In genomic region chr1:11653101-11653601, GRCh38 we compare ENCODE assay signal across 1 cellular context.
TF ChIP-seq lines count a peak whose summit lies in the region.

No MANE protein-coding gene starts in this region.

TF ChIP-seq in HepG2, 621 proteins besides CTCF, POLR2A, EP300 and RAD21 (continued from another document and continues in another):
- TF ChIP-seq UBTF (CRISPR knock-in tag; IDR thresholded peaks at IDR 0.05): peak; percentile 59; the same call in 1 of the 2 replicates
- TF ChIP-seq TEAD3 (CRISPR knock-in tag; optimal IDR thresholded peaks at IDR 0.05; ENCODE audit: borderline replicate concordance): peak; percentile 31
- no peak for TF ChIP-seq SOX13 (IDR thresholded peaks at IDR 0.05)
- peak in 1 of 2 experiments; percentile 19; a peak in 1 of 4 replicates for TF ChIP-seq SOX13 (CRISPR knock-in tag; conservative IDR thresholded peaks at IDR 0.05 in 1 of 2, IDR thresholded peaks at IDR 0.05 in 1 of 2)
- no peak for TF ChIP-seq ATAD3A (CRISPR knock-in tag; IDR thresholded peaks at IDR 0.05)
- TF ChIP-seq IRF9 (CRISPR knock-in tag; IDR thresholded peaks at IDR 0.05; ENCODE audit: borderline replicate concordance): 0 out of 2 replicates have a peak, but pooled peaks have one; percentile 10
- TF ChIP-seq LCORL (IDR thresholded peaks at IDR 0.05): no peak
- TF ChIP-seq LCORL (CRISPR knock-in tag; IDR thresholded peaks at IDR 0.05): 0 out of 2 replicates have a peak, but pooled peaks have one; percentile 33
- no peak for TF ChIP-seq FOXP1 (IDR thresholded peaks at IDR 0.05)
- TF ChIP-seq FOXP1 (CRISPR knock-in tag; IDR thresholded peaks at IDR 0.05): peak; percentile 32; the same call in 1 of the 2 replicates
- no peak for TF ChIP-seq MYNN (CRISPR knock-in tag; IDR thresholded peaks at IDR 0.05; ENCODE audit: low read depth)
- TF ChIP-seq POLR2G (IDR thresholded peaks at IDR 0.05; ENCODE audit: low read depth, low read length): peak; percentile 72
- no peak for TF ChIP-seq HHEX (CRISPR knock-in tag; IDR thresholded peaks at IDR 0.05)
- TF ChIP-seq, protein P1, sequence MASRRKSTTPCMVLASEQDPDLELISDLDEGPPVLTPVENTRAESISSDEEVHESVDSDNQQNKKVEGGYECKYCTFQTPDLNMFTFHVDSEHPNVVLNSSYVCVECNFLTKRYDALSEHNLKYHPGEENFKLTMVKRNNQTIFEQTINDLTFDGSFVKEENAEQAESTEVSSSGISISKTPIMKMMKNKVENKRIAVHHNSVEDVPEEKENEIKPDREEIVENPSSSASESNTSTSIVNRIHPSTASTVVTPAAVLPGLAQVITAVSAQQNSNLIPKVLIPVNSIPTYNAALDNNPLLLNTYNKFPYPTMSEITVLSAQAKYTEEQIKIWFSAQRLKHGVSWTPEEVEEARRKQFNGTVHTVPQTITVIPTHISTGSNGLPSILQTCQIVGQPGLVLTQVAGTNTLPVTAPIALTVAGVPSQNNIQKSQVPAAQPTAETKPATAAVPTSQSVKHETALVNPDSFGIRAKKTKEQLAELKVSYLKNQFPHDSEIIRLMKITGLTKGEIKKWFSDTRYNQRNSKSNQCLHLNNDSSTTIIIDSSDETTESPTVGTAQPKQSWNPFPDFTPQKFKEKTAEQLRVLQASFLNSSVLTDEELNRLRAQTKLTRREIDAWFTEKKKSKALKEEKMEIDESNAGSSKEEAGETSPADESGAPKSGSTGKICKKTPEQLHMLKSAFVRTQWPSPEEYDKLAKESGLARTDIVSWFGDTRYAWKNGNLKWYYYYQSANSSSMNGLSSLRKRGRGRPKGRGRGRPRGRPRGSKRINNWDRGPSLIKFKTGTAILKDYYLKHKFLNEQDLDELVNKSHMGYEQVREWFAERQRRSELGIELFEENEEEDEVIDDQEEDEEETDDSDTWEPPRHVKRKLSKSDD (CRISPR knock-in tag; IDR thresholded peaks at IDR 0.05; ENCODE audit: low read depth): no peak
- TF ChIP-seq, protein P2, sequence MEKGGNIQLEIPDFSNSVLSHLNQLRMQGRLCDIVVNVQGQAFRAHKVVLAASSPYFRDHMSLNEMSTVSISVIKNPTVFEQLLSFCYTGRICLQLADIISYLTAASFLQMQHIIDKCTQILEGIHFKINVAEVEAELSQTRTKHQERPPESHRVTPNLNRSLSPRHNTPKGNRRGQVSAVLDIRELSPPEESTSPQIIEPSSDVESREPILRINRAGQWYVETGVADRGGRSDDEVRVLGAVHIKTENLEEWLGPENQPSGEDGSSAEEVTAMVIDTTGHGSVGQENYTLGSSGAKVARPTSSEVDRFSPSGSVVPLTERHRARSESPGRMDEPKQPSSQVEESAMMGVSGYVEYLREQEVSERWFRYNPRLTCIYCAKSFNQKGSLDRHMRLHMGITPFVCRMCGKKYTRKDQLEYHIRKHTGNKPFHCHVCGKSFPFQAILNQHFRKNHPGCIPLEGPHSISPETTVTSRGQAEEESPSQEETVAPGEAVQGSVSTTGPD (CRISPR knock-in tag; IDR thresholded peaks at IDR 0.05): peak; percentile 43; the same call in 1 of the 2 replicates
- TF ChIP-seq ZNF124 (CRISPR knock-in tag; IDR thresholded peaks at IDR 0.05): 0 out of 2 replicates have a peak, but pooled peaks have one; percentile 33
- TF ChIP-seq THAP11 (CRISPR knock-in tag; IDR thresholded peaks at IDR 0.05): peak; percentile 25; the same call in 1 of the 2 replicates
- peak; percentile 75 for TF ChIP-seq FOSL1 (CRISPR knock-in tag; IDR thresholded peaks at IDR 0.05; ENCODE audit: borderline replicate concordance)
- TF ChIP-seq ZMYM3 (CRISPR knock-in tag; IDR thresholded peaks at IDR 0.05): no peak; the same call in 1 of the 2 replicates
- peak; percentile 95 for TF ChIP-seq ZBTB26 (CRISPR knock-in tag; IDR thresholded peaks at IDR 0.05; ENCODE audit: borderline replicate concordance)
- TF ChIP-seq, protein P3, sequence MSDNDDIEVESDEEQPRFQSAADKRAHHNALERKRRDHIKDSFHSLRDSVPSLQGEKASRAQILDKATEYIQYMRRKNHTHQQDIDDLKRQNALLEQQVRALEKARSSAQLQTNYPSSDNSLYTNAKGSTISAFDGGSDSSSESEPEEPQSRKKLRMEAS (IDR thresholded peaks at IDR 0.05): peak; percentile 67; the same call in 1 of the 2 replicates
- TF ChIP-seq ZNF574 (CRISPR knock-in tag; IDR thresholded peaks at IDR 0.05): 0 out of 2 replicates have a peak, but pooled peaks have one; percentile 35
- no peak; the same call in 1 of the 2 replicates for TF ChIP-seq FOXK1 (CRISPR knock-in tag; IDR thresholded peaks at IDR 0.05; ENCODE audit: borderline replicate concordance, low read depth)
- no peak for TF ChIP-seq CAMTA2 (CRISPR knock-in tag; IDR thresholded peaks at IDR 0.05; ENCODE audit: borderline replicate concordance)
- 0 out of 2 replicates have a peak, but pooled peaks have one; percentile 36 for TF ChIP-seq ZNF740 (CRISPR knock-in tag; IDR thresholded peaks at IDR 0.05)
- peak; percentile 87 for TF ChIP-seq ZFX (CRISPR knock-in tag; IDR thresholded peaks at IDR 0.05; ENCODE audit: low read depth)
- TF ChIP-seq NCOR1 (IDR thresholded peaks at IDR 0.05; ENCODE audit: borderline replicate concordance, low read length): 0 out of 2 replicates have a peak, but pooled peaks have one; percentile 32
- TF ChIP-seq, protein P4, sequence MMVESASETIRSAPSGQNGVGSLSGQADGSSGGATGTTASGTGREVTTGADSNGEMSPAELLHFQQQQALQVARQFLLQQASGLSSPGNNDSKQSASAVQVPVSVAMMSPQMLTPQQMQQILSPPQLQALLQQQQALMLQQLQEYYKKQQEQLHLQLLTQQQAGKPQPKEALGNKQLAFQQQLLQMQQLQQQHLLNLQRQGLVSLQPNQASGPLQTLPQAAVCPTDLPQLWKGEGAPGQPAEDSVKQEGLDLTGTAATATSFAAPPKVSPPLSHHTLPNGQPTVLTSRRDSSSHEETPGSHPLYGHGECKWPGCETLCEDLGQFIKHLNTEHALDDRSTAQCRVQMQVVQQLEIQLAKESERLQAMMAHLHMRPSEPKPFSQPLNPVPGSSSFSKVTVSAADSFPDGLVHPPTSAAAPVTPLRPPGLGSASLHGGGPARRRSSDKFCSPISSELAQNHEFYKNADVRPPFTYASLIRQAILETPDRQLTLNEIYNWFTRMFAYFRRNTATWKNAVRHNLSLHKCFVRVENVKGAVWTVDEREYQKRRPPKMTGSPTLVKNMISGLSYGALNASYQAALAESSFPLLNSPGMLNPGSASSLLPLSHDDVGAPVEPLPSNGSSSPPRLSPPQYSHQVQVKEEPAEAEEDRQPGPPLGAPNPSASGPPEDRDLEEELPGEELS (CRISPR knock-in tag; IDR thresholded peaks at IDR 0.05): no peak
- peak; percentile 25; the same call in 1 of the 2 replicates for TF ChIP-seq MYC (CRISPR knock-in tag; IDR thresholded peaks at IDR 0.05; ENCODE audit: borderline replicate concordance)
- peak; percentile 82 for TF ChIP-seq RBM39 (IDR thresholded peaks at IDR 0.05; ENCODE audit: low read depth, low read length, poor library complexity, severe bottlenecking)
- TF ChIP-seq, protein P5, sequence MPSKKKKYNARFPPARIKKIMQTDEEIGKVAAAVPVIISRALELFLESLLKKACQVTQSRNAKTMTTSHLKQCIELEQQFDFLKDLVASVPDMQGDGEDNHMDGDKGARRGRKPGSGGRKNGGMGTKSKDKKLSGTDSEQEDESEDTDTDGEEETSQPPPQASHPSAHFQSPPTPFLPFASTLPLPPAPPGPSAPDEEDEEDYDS (CRISPR knock-in tag; IDR thresholded peaks at IDR 0.05): 0 out of 2 replicates have a peak, but pooled peaks have one; percentile 31
- TF ChIP-seq TMF1 (CRISPR knock-in tag; IDR thresholded peaks at IDR 0.05; ENCODE audit: low read depth): no peak
- peak; percentile 76 for TF ChIP-seq SPEN (CRISPR knock-in tag; IDR thresholded peaks at IDR 0.05; ENCODE audit: low read depth)
- no peak for TF ChIP-seq NONO (IDR thresholded peaks at IDR 0.05)
- TF ChIP-seq NONO (CRISPR knock-in tag; conservative IDR thresholded peaks at IDR 0.05): peak; percentile 49; the same call in 1 of the 2 replicates
- TF ChIP-seq GFI1 (CRISPR knock-in tag; IDR thresholded peaks at IDR 0.05; ENCODE audit: borderline replicate concordance): 0 out of 2 replicates have a peak, but pooled peaks have one; percentile 45
- TF ChIP-seq SP5 (CRISPR knock-in tag; IDR thresholded peaks at IDR 0.05; ENCODE audit: borderline replicate concordance, low read depth): peak; percentile 30
- TF ChIP-seq PITX1 (CRISPR knock-in tag; IDR thresholded peaks at IDR 0.05): peak; percentile 64
- peak; percentile 65 for TF ChIP-seq HNF4G (IDR thresholded peaks at IDR 0.05; ENCODE audit: borderline replicate concordance, low read depth, low read length)
- TF ChIP-seq HNF4G (CRISPR knock-in tag; IDR thresholded peaks at IDR 0.05; ENCODE audit: borderline replicate concordance, low read depth): no peak; the same call in 1 of the 2 replicates
- peak; percentile 83 for TF ChIP-seq PHF21A (CRISPR knock-in tag; IDR thresholded peaks at IDR 0.05)
- 0 out of 2 replicates have a peak, but pooled peaks have one; percentile 11 for TF ChIP-seq ARNT2 (CRISPR knock-in tag; IDR thresholded peaks at IDR 0.05; ENCODE audit: low read depth)
- no peak for TF ChIP-seq TOPORS (CRISPR knock-in tag; IDR thresholded peaks at IDR 0.05)
- no peak for TF ChIP-seq BATF2 (CRISPR knock-in tag; IDR thresholded peaks at IDR 0.05)
- TF ChIP-seq ZNF83 (CRISPR knock-in tag; IDR thresholded peaks at IDR 0.05; ENCODE audit: borderline replicate concordance): no peak
- TF ChIP-seq THRA (CRISPR knock-in tag; IDR thresholded peaks at IDR 0.05; ENCODE audit: borderline replicate concordance): 0 out of 2 replicates have a peak, but pooled peaks have one; percentile 11
- peak; percentile 43; the same call in 1 of the 2 replicates for TF ChIP-seq ELF3 (CRISPR knock-in tag; IDR thresholded peaks at IDR 0.05)
